ENCODE assay signal across 8 cellular contexts in the genomic region with DNA sequence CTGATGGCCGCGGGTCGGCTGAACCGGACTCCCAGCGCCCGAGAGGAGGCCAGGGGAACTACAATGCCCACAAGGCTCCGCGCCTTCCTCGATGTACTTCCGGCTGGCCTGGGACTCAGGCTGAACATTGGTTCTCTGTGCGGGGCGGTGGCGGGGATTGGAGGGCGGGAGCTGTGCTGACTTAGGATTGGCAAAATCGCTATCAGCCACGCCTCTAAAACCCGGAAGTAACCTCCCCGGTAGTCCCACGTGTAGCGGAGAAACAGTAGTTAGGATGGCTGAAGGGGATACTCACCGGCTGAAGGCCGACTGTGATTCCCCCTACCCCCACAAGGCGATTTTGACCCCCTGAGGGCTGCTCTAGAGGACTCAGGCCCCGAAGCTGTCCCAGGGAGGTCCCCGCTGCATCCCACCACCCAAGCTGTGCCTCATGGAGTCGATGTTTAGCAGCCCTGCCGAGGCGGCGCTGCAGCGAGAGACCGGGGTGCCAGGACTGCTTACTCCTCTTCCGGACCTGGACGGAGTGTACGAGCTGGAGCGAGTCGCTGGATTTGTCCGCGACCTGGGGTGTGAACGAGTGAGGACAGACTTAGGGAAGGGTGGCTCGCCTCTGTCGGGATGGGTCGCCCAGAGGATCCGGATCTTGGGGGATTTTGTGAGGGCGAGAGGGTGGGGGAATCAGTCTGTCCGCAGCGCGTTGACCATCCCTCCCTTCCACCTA. TPM values are rescaled to one million over a fixed set of nuclear protein-coding genes. Genes with fewer than 3 reads are reported as not detected.
DNase-seq lines count a peak whose midpoint lies in the region; ATAC-seq and TF ChIP-seq lines count a peak whose summit lies in the region.

A gene with protein sequence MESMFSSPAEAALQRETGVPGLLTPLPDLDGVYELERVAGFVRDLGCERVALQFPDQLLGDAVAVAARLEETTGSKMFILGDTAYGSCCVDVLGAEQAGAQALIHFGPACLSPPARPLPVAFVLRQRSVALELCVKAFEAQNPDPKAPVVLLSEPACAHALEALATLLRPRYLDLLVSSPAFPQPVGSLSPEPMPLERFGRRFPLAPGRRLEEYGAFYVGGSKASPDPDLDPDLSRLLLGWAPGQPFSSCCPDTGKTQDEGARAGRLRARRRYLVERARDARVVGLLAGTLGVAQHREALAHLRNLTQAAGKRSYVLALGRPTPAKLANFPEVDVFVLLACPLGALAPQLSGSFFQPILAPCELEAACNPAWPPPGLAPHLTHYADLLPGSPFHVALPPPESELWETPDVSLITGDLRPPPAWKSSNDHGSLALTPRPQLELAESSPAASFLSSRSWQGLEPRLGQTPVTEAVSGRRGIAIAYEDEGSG (plus strand): TSS at position 265 of the 721 bp plus-strand sequence. CDS start 166 bp downstream, at position 431.

- no peaks in the 10 kb centered on the region for H3K27me3 Mint-ChIP-seq in activated T-cell treated with anti-CD3 and anti-CD28 coated beads, Interleukin-2, amount 50 U/mL, for 4 hours (ENCODE audit: low read depth)

- H3K9me3 ChIP-seq in Panc1 (ENCODE audit: control insufficient read depth, insufficient read depth, low read depth, low read length) (no peaks in the 10 kb centered on the region), muscle layer of duodenum (ENCODE audit: control insufficient read depth in 1 of 2, low read length in 2 of 2) (no peaks in the 10 kb centered on the region)

- in situ Hi-C loops in Panc1 (cut with HindIII; ENCODE audit: low pct_unique_long_range_greater_than_20kb, low sequenced_read_pairs): no loop called here

- H3K27me3 ChIP-seq in Panc1 (ENCODE audit: control insufficient read depth, insufficient read depth, low read length): no peaks in the 10 kb centered on the region
- H3K27me3 ChIP-seq in muscle layer of duodenum (ENCODE audit: low read depth, low read length): no peaks in the 10 kb centered on the region

- H3K4me3 Mint-ChIP-seq in activated T-cell treated with anti-CD3 and anti-CD28 coated beads, Interleukin-2, amount 50 U/mL, for 4 hours: peak within 1 kb of the TSS; percentile 99

- peak within 1 kb of the TSS; percentile 99 to 100 for H3K4me3 ChIP-seq in Panc1 (ENCODE audit: low read depth in 2 of 2, low read length in 2 of 2)
- peak within 1 kb of the TSS; percentile 97 to 99 for H3K4me3 ChIP-seq in muscle layer of duodenum (ENCODE audit: low read depth in 1 of 2, low read length in 2 of 2)

- H3K9me3 Mint-ChIP-seq in activated T-cell treated with anti-CD3 and anti-CD28 coated beads, Interleukin-2, amount 50 U/mL, for 4 hours: no peaks in the 10 kb centered on the region

- peaks cover 22% of the 10 kb centered on the region for H3K36me3 Mint-ChIP-seq in activated T-cell treated with anti-CD3 and anti-CD28 coated beads, Interleukin-2, amount 50 U/mL, for 4 hours (ENCODE audit: insufficient read depth)

- intact Hi-C loops in Panc1 (cut with micrococcal nuclease; ENCODE audit: unreplicated experiment): no loop called here

- peaks cover 18% of the 10 kb centered on the region for H3K4me1 ChIP-seq in Panc1 (ENCODE audit: control insufficient read depth, insufficient read depth, low read length)
- peaks cover 6 to 20% of the 10 kb centered on the region in 2 donors for H3K4me1 ChIP-seq in muscle layer of duodenum (ENCODE audit: control insufficient read depth in 1 of 2, insufficient read depth in 2 of 2, low read length in 2 of 2)

- DNase-seq in DMS153 treated with DMSO at 0.1 percent for 48 hours (lab: John Stamatoyannopoulos, UW; ENCODE audit: unreplicated experiment) (peak; percentile 98), KG1 (lab: John Stamatoyannopoulos, UW) (peak; percentile 96), Panc1 (ENCODE audit: low read depth, low spot score) (peak; percentile 94)
- DNase-seq in activated T-cell treated with anti-CD3 and anti-CD28 coated beads, Interleukin-2, amount 50 U/mL, for 4 hours: peak; percentile 93
- peak; percentile 95 for DNase-seq in stimulated activated CD8-positive, alpha-beta memory T cell treated with anti-CD3 and anti-CD28 coated beads, Interleukin-7, amount 100 ng/mL, for 4 hours (ENCODE audit: low read depth in 2 of 2)

- BruUV-seq in Panc1 (replicated peaks; lab: Mats Ljungman, UMichigan): TSS peak; percentile 85

- TF ChIP-seq CTCF in Panc1 (IDR thresholded peaks at IDR 0.05): no peak

- H3K27ac ChIP-seq in Panc1 (ENCODE audit: low read length): peak within 1 kb of the TSS; percentile 95
- no peak within 1 kb of the TSS for H3K27ac ChIP-seq in muscle layer of duodenum (ENCODE audit: low read length)

- H3K36me3 ChIP-seq in Panc1 (ENCODE audit: control insufficient read depth, insufficient read depth, low read length) (peaks cover 9% of the 10 kb centered on the region; the same call in 1 of the 2 replicates), muscle layer of duodenum (ENCODE audit: control insufficient read depth in 1 of 2, insufficient read depth in 2 of 2, low read length in 2 of 2) (peaks cover 0 to 38% of the 10 kb centered on the region in 2 donors)

- POLR2A ChIA-PET in Panc1 (lab: Charles Lee): no interaction called here

- ATAC-seq in GM21619 (IDR thresholded peaks at IDR 0.05; ENCODE audit: unreplicated experiment) (peak; percentile 81), Panc1 (peak; percentile 94), esophagus mucosa (peak; percentile 87)
- ATAC-seq in activated T-cell treated with anti-CD3 and anti-CD28 coated beads, Interleukin-2, amount 50 U/mL, for 4 hours: peak; percentile 90 to 92

- CTCF ChIA-PET in Panc1 (lab: Charles Lee): interaction anchor here (0.7 kb wide), 1 partner anchor 145 kb away, joined by 4 read pairs; no protein-coding TSS in a partner anchor

- peaks cover 32% of the 10 kb centered on the region for H3K4me1 Mint-ChIP-seq in activated T-cell treated with anti-CD3 and anti-CD28 coated beads, Interleukin-2, amount 50 U/mL, for 4 hours (ENCODE audit: low read depth)

RNA-seq across cellular contexts. Expression of the gene that starts here (rescaled TPM):
- 76.0 TPM for total RNA-seq in Panc1 (2021; ENCODE audit: unreplicated experiment)
- polyA plus RNA-seq in Panc1 (2012; ENCODE audit: insufficient read length): 63.3 TPM
- total RNA-seq in activated T-cell treated with anti-CD3 and anti-CD28 coated beads, Interleukin-2, amount 50 U/mL, for 4 hours: 100 to 1,000 TPM; 128 to 151 (median 145) TPM
- total RNA-seq in esophagus mucosa: 18.3 TPM
